9 cellular contexts compared by ENCODE assay signal in genomic region chr19:35266149-35266903, GRCh38. TPM values are rescaled to one million over a fixed set of nuclear protein-coding genes. Genes with fewer than 3 reads are reported as not detected.
DNase-seq lines count a peak whose midpoint lies in the region; ATAC-seq, FAIRE-seq and TF ChIP-seq lines count a peak whose summit lies in the region.
"Had no signal": no experiment of that assay in that cellular context is flagged by ENCODE, and none has a peak within 500 bp of the region (broad histone marks: within the 10 kb centered on the region; RNA-seq: fewer than 3 reads in every experiment).

No MANE protein-coding gene starts in this region.

- H3K4me2 ChIP-seq in keratinocyte (ENCODE audit: control insufficient read depth, extremely low read depth, insufficient read depth, low read depth, low read length): peak overlapping the region; percentile 87

- peak; percentile 22 for DNase-seq in NCI-H2171 treated with DMSO at 0.1 percent for 48 hours (lab: John Stamatoyannopoulos, UW)
- no peak for DNase-seq in NCI-H2171 (lab: John Stamatoyannopoulos, UW)
- peak; percentile 28 for DNase-seq in activated naive CD8-positive, alpha-beta T cell treated with anti-CD3 and anti-CD28 coated beads, Interleukin-2, amount 10 ng/mL, durations not matched to agents 7 days and 5 days
- no peak for DNase-seq in keratinocyte (ENCODE audit: low read depth, low spot score)
- DNase-seq in substantia nigra (lab: John Stamatoyannopoulos, UW): no peak
- DNase-seq in NCI-H524 treated with DMSO at 0.1 percent for 48 hours (lab: John Stamatoyannopoulos, UW): no peak
- DNase-seq in GDM1 (lab: John Stamatoyannopoulos, UW): no peak

- no peak for FAIRE-seq in keratinocyte (lab: Jason Lieb, UNC)
- FAIRE-seq: A204.1 had no signal

- no peak for ATAC-seq in activated naive CD8-positive, alpha-beta T cell treated with anti-CD3 and anti-CD28 coated beads, Interleukin-2, amount 10 ng/mL, durations not matched to agents 7 days and 5 days (ENCODE audit: low read depth)
- ATAC-seq in HG03460 (IDR thresholded peaks at IDR 0.05; ENCODE audit: unreplicated experiment): no peak

- peak overlapping the region; percentile 75 for H3K4me3 Mint-ChIP-seq in activated naive CD8-positive, alpha-beta T cell treated with anti-CD3 and anti-CD28 coated beads, Interleukin-2, amount 10 ng/mL, durations not matched to agents 7 days and 5 days

- H3K27me3 Mint-ChIP-seq in activated naive CD8-positive, alpha-beta T cell treated with anti-CD3 and anti-CD28 coated beads, Interleukin-2, amount 10 ng/mL, durations not matched to agents 7 days and 5 days: no peaks in the 10 kb centered on the region

- H3K4me3 ChIP-seq in keratinocyte (ENCODE audit: control insufficient read depth in 2 of 3, extremely low read depth in 1 of 3, insufficient read depth in 2 of 3, low read depth in 1 of 3, low read length in 3 of 3): peak overlapping the region; percentile 63 to 84 (median 82)

- no peaks in the 10 kb centered on the region for H3K9me3 Mint-ChIP-seq in activated naive CD8-positive, alpha-beta T cell treated with anti-CD3 and anti-CD28 coated beads, Interleukin-2, amount 10 ng/mL, durations not matched to agents 7 days and 5 days

- TF ChIP-seq CTCF in keratinocyte (optimal IDR thresholded peaks at IDR 0.05 in 1 of 3, IDR thresholded peaks at IDR 0.05 in 1 of 3, conservative IDR thresholded peaks at IDR 0.05 in 1 of 3; ENCODE audit: extremely low read depth in 1 of 3, insufficient read depth in 2 of 3, low read length in 3 of 3): no peak

- H2AFZ ChIP-seq in keratinocyte (ENCODE audit: control insufficient read depth, low read length): no peak overlapping the region

- H3K9ac ChIP-seq in keratinocyte (ENCODE audit: control insufficient read depth, extremely low read depth, insufficient read depth, low read length): peak overlapping the region; percentile 89

- dilution Hi-C loops in keratinocyte (cut with MboI; ENCODE audit: extremely low pct_ligation_motif_present, low sequenced_read_pairs): no loop called here

- H3K9me1 ChIP-seq in keratinocyte (ENCODE audit: control insufficient read depth, extremely low read depth, insufficient read depth, low read length): no peaks in the 10 kb centered on the region

- H3K27ac Mint-ChIP-seq in activated naive CD8-positive, alpha-beta T cell treated with anti-CD3 and anti-CD28 coated beads, Interleukin-2, amount 10 ng/mL, durations not matched to agents 7 days and 5 days: peak overlapping the region; percentile 78

- no peaks in the 10 kb centered on the region for H3K27me3 ChIP-seq in keratinocyte (ENCODE audit: control insufficient read depth, extremely low read depth, insufficient read depth, low read length)

- no peaks in the 10 kb centered on the region for H3K9me3 ChIP-seq in keratinocyte (ENCODE audit: control insufficient read depth, low read depth, low read length)

- no peaks in the 10 kb centered on the region for H4K20me1 ChIP-seq in keratinocyte (ENCODE audit: control insufficient read depth, extremely low read depth, insufficient read depth, low read length)

- peaks cover 26 to 34% of the 10 kb centered on the region in 2 experiments for H3K36me3 ChIP-seq in keratinocyte (ENCODE audit: control insufficient read depth in 2 of 2, extremely low read depth in 1 of 2, insufficient read depth in 2 of 2, low read length in 2 of 2)

- peaks cover 17% of the 10 kb centered on the region for H3K4me1 ChIP-seq in keratinocyte (ENCODE audit: control insufficient read depth, extremely low read depth, insufficient read depth, low read length)

- peaks cover 4% of the 10 kb centered on the region for H3K36me3 Mint-ChIP-seq in activated naive CD8-positive, alpha-beta T cell treated with anti-CD3 and anti-CD28 coated beads, Interleukin-2, amount 10 ng/mL, durations not matched to agents 7 days and 5 days

- H3K4me1 Mint-ChIP-seq in activated naive CD8-positive, alpha-beta T cell treated with anti-CD3 and anti-CD28 coated beads, Interleukin-2, amount 10 ng/mL, durations not matched to agents 7 days and 5 days: peaks cover 9% of the 10 kb centered on the region

- POLR2A ChIA-PET in activated naive CD8-positive, alpha-beta T cell treated with anti-CD3 and anti-CD28 coated beads, Interleukin-2, amount 10 ng/mL, durations not matched to agents 7 days and 5 days (lab: Charles Lee): interaction anchor here (1.1 kb wide), 1 partner anchor 125 kb away, joined by 3 read pairs; no protein-coding TSS in a partner anchor

- peaks cover 17% of the 10 kb centered on the region for H3K79me2 ChIP-seq in keratinocyte (ENCODE audit: control insufficient read depth, insufficient read depth, low read length)

- H3K27ac ChIP-seq in keratinocyte (ENCODE audit: control insufficient read depth, insufficient read depth, low read length): no peak overlapping the region
- H3K27ac ChIP-seq in substantia nigra (ENCODE audit: low read depth, low read length, poor library complexity, severe bottlenecking): peak overlapping the region; percentile 95

RNA-seq across cellular contexts. Expression of gene USF2, which starts 2.4 kb away (rescaled TPM):
- total RNA-seq in activated naive CD8-positive, alpha-beta T cell treated with anti-CD3 and anti-CD28 coated beads, Interleukin-2, amount 10 ng/mL, durations not matched to agents 7 days and 5 days: 100 to 1,000 TPM; 149 to 159 TPM
- 51.2 to 82.7 TPM (median 53.8 TPM) in 3 replicates for polyA plus RNA-seq in keratinocyte
- polyA plus RNA-seq in keratinocyte (2011; ENCODE audit: low read depth): 180 TPM
- polyA plus RNA-seq in keratinocyte (2011; cell fraction: cytosol; rRNA removed): 39.2 and 60.1 TPM in 2 replicates
- 45.2 and 51.1 TPM in 2 replicates for polyA plus RNA-seq in keratinocyte (2011; cell fraction: nucleus; rRNA removed)
- 61.8 and 75.2 TPM in 2 replicates for polyA plus RNA-seq in keratinocyte (2012; ENCODE audit: low replicate concordance)
- 45.2 to 103 TPM (median 50.4 TPM) in 3 replicates for polyA minus RNA-seq in keratinocyte
- 76.9 TPM for polyA minus RNA-seq in keratinocyte (2011; cell fraction: cytosol; rRNA and poly(A)+ RNA removed)
- polyA minus RNA-seq in keratinocyte (2011; cell fraction: nucleus; rRNA and poly(A)+ RNA removed): 20.8 and 22.3 TPM in 2 replicates

RNA-seq across cellular contexts. Expression of gene HAMP, which starts 16.0 kb away (rescaled TPM):
- 1 to 10 TPM; 1.0 to 1.1 TPM for total RNA-seq in activated naive CD8-positive, alpha-beta T cell treated with anti-CD3 and anti-CD28 coated beads, Interleukin-2, amount 10 ng/mL, durations not matched to agents 7 days and 5 days
- not detected in 3 replicates for polyA plus RNA-seq in keratinocyte
- not detected for polyA plus RNA-seq in keratinocyte (2011; ENCODE audit: low read depth)
- polyA plus RNA-seq in keratinocyte (2011; cell fraction: cytosol; rRNA removed): not detected in 2 replicates
- not detected in 2 replicates for polyA plus RNA-seq in keratinocyte (2011; cell fraction: nucleus; rRNA removed)
- polyA plus RNA-seq in keratinocyte (2012; ENCODE audit: low replicate concordance): not detected in 2 replicates
- polyA minus RNA-seq in keratinocyte: not detected in 3 replicates
- not detected for polyA minus RNA-seq in keratinocyte (2011; cell fraction: cytosol; rRNA and poly(A)+ RNA removed)
- polyA minus RNA-seq in keratinocyte (2011; cell fraction: nucleus; rRNA and poly(A)+ RNA removed): 0.21 TPM in 1 of 2 replicates, not detected in the other

RNA-seq across cellular contexts. Expression of gene LSR, which starts 17.5 kb away (rescaled TPM):
- 10 to 100 TPM; 33.2 to 36.3 TPM for total RNA-seq in activated naive CD8-positive, alpha-beta T cell treated with anti-CD3 and anti-CD28 coated beads, Interleukin-2, amount 10 ng/mL, durations not matched to agents 7 days and 5 days
- polyA plus RNA-seq in keratinocyte: 51.3 to 101 TPM (median 79.2 TPM) in 3 replicates
- 62.7 TPM for polyA plus RNA-seq in keratinocyte (2011; ENCODE audit: low read depth)
- polyA plus RNA-seq in keratinocyte (2011; cell fraction: cytosol; rRNA removed): 27.5 and 52.9 TPM in 2 replicates
- 104 and 135 TPM in 2 replicates for polyA plus RNA-seq in keratinocyte (2011; cell fraction: nucleus; rRNA removed)
- 120 and 154 TPM in 2 replicates for polyA plus RNA-seq in keratinocyte (2012; ENCODE audit: low replicate concordance)
- polyA minus RNA-seq in keratinocyte: 39.4 to 343 TPM (median 67.7 TPM) in 3 replicates
- polyA minus RNA-seq in keratinocyte (2011; cell fraction: cytosol; rRNA and poly(A)+ RNA removed): 258 TPM
- polyA minus RNA-seq in keratinocyte (2011; cell fraction: nucleus; rRNA and poly(A)+ RNA removed): 253 and 304 TPM in 2 replicates

RNA-seq across cellular contexts. Expression of gene MAG, which starts 25.6 kb away (rescaled TPM):
- total RNA-seq in activated naive CD8-positive, alpha-beta T cell treated with anti-CD3 and anti-CD28 coated beads, Interleukin-2, amount 10 ng/mL, durations not matched to agents 7 days and 5 days: under 1 TPM; 0.11 to 0.39 TPM
- not detected in 3 replicates for polyA plus RNA-seq in keratinocyte
- not detected for polyA plus RNA-seq in keratinocyte (2011; ENCODE audit: low read depth)
- polyA plus RNA-seq in keratinocyte (2011; cell fraction: cytosol; rRNA removed): not detected in 2 replicates
- polyA plus RNA-seq in keratinocyte (2011; cell fraction: nucleus; rRNA removed): not detected in 2 replicates
- not detected in 2 replicates for polyA plus RNA-seq in keratinocyte (2012; ENCODE audit: low replicate concordance)
- polyA minus RNA-seq in keratinocyte: not detected in 3 replicates
- polyA minus RNA-seq in keratinocyte (2011; cell fraction: cytosol; rRNA and poly(A)+ RNA removed): not detected
- polyA minus RNA-seq in keratinocyte (2011; cell fraction: nucleus; rRNA and poly(A)+ RNA removed): not detected in 2 replicates

RNA-seq across cellular contexts. Expression of gene FAM187B, which starts 37.8 kb away (rescaled TPM):
- total RNA-seq in activated naive CD8-positive, alpha-beta T cell treated with anti-CD3 and anti-CD28 coated beads, Interleukin-2, amount 10 ng/mL, durations not matched to agents 7 days and 5 days: not detected
- not detected in 3 replicates for polyA plus RNA-seq in keratinocyte
- polyA plus RNA-seq in keratinocyte (2011; ENCODE audit: low read depth): not detected
- not detected in 2 replicates for polyA plus RNA-seq in keratinocyte (2011; cell fraction: cytosol; rRNA removed)
- polyA plus RNA-seq in keratinocyte (2011; cell fraction: nucleus; rRNA removed): not detected in 2 replicates
- not detected in 2 replicates for polyA plus RNA-seq in keratinocyte (2012; ENCODE audit: low replicate concordance)
- polyA minus RNA-seq in keratinocyte: not detected in 3 replicates
- not detected for polyA minus RNA-seq in keratinocyte (2011; cell fraction: cytosol; rRNA and poly(A)+ RNA removed)
- not detected in 2 replicates for polyA minus RNA-seq in keratinocyte (2011; cell fraction: nucleus; rRNA and poly(A)+ RNA removed)

Comparison
In these comparisons a context has a peak if more than half of its experiments do, and no peak if none do; other contexts are left out.
1. DNase-seq: peak in NCI-H2171 treated with DMSO at 0.1 percent for 48 hours (single experiment) and activated naive CD8-positive, alpha-beta T cell treated with anti-CD3 and anti-CD28 coated beads, Interleukin-2, amount 10 ng/mL, durations not matched to agents 7 days and 5 days (single experiment); none in NCI-H2171 (single experiment), keratinocyte (single experiment), substantia nigra (0 of 49), NCI-H524 treated with DMSO at 0.1 percent for 48 hours (single experiment) and GDM1 (single experiment).